ENCODE assay signal across 9 cellular contexts in genomic region chr5:170632985-170633234, GRCh38.
DNase-seq lines count a peak whose midpoint lies in the region; ATAC-seq, FAIRE-seq and TF ChIP-seq lines count a peak whose summit lies in the region.
"Had no signal": no experiment of that assay in that cellular context is flagged by ENCODE, and none has a peak within 500 bp of the region (broad histone marks: within the 10 kb centered on the region; RNA-seq: fewer than 3 reads in every experiment).

No MANE protein-coding gene starts in this region.

- peak; percentile 87 for FAIRE-seq in GM12891 (lab: Jason Lieb, UNC)
- FAIRE-seq: colon had no signal

- peaks cover 14 to 16% of the 10 kb centered on the region in 2 donors for H3K4me1 Mint-ChIP-seq in natural killer cell treated with Interleukin-12 subunit alpha and Interleukin-12 subunit beta and Interleukin-15 and Interleukin-18, amount 100 ng/mL, for 72 hours (ENCODE audit: low read depth in 2 of 2)

- peak; percentile 48 to 60 for ATAC-seq in natural killer cell treated with Interleukin-12 subunit alpha and Interleukin-12 subunit beta and Interleukin-15 and Interleukin-18, amount 100 ng/mL, for 72 hours
- ATAC-seq in HG02571 (IDR thresholded peaks at IDR 0.05; ENCODE audit: unreplicated experiment), result no peak

- no peak overlapping the region for H3K27ac Mint-ChIP-seq in natural killer cell treated with Interleukin-12 subunit alpha and Interleukin-12 subunit beta and Interleukin-15 and Interleukin-18, amount 100 ng/mL, for 72 hours

- DNase-seq in GM12891 (ENCODE audit: insufficient read length, low spot score), result peak; percentile 79
- DNase-seq in activated CD8-positive, alpha-beta memory T cell treated with anti-CD3 and anti-CD28 coated beads for 48 hours (ENCODE audit: low read depth in 2 of 3, low spot score in 2 of 3), result peak in 2 of 3 experiments; percentile 40 to 46
- DNase-seq in epithelial cell of proximal tubule (ENCODE audit: low read depth), result no peak
- no peak for DNase-seq in natural killer cell treated with Interleukin-12 subunit alpha and Interleukin-12 subunit beta and Interleukin-15 and Interleukin-18, amount 100 ng/mL, for 72 hours (ENCODE audit: low spot score)
- no peak for DNase-seq in NCI-H187 treated with DMSO at 0.1 percent for 48 hours (lab: John Stamatoyannopoulos, UW)

- H3K27me3 Mint-ChIP-seq in natural killer cell treated with Interleukin-12 subunit alpha and Interleukin-12 subunit beta and Interleukin-15 and Interleukin-18, amount 100 ng/mL, for 72 hours, result peaks cover 13 to 27% of the 10 kb centered on the region in 2 donors

- H3K27me3 ChIP-seq in HUES6 (ENCODE audit: control insufficient read depth, insufficient read depth, low read length) (no peaks in the 10 kb centered on the region), subcutaneous abdominal adipose tissue (ENCODE audit: control insufficient read depth in 5 of 5, insufficient read depth in 4 of 5, low read length in 5 of 5) (no peaks in the 10 kb centered on the region)

- H3K36me3 Mint-ChIP-seq in natural killer cell treated with Interleukin-12 subunit alpha and Interleukin-12 subunit beta and Interleukin-15 and Interleukin-18, amount 100 ng/mL, for 72 hours, result no peaks in the 10 kb centered on the region

- peak; percentile 97 for TF ChIP-seq CTCF in epithelial cell of proximal tubule (conservative IDR thresholded peaks at IDR 0.05; ENCODE audit: low read depth, low read length)

- peak overlapping the region; percentile 74 for H3K4me3 ChIP-seq in HUES6 (ENCODE audit: low read depth, low read length)
- H3K4me3 ChIP-seq in epithelial cell of proximal tubule (ENCODE audit: low read depth, low read length), result peak overlapping the region; percentile 53
- H3K4me3 ChIP-seq in subcutaneous abdominal adipose tissue (ENCODE audit: low read depth in 1 of 5, low read length in 5 of 5), result peak overlapping the region in 4 of 5 donors; percentile 41 to 52 (median 46)

- no peaks in the 10 kb centered on the region for H3K9me3 Mint-ChIP-seq in natural killer cell treated with Interleukin-12 subunit alpha and Interleukin-12 subunit beta and Interleukin-15 and Interleukin-18, amount 100 ng/mL, for 72 hours

- H3K27ac ChIP-seq in HUES6 (ENCODE audit: low read depth, low read length) (no peak overlapping the region), subcutaneous abdominal adipose tissue (ENCODE audit: low read depth, low read length) (peak overlapping the region; percentile 79)

- TF ChIP-seq POLR2A in GM12891 (IDR thresholded peaks at IDR 0.05; ENCODE audit: low read depth, low read length), result no peak

- H3K36me3 ChIP-seq in HUES6 (ENCODE audit: control insufficient read depth, insufficient read depth, low read length), result no peaks in the 10 kb centered on the region
- no peaks in the 10 kb centered on the region for H3K36me3 ChIP-seq in subcutaneous abdominal adipose tissue (ENCODE audit: control insufficient read depth in 5 of 5, insufficient read depth in 5 of 5, low read length in 5 of 5)

- H3K4me1 ChIP-seq in HUES6 (ENCODE audit: control insufficient read depth, insufficient read depth, low read length), result peaks cover 24% of the 10 kb centered on the region
- peaks cover 4 to 40% (median 37%) of the 10 kb centered on the region in 5 donors for H3K4me1 ChIP-seq in subcutaneous abdominal adipose tissue (ENCODE audit: control insufficient read depth in 5 of 5, insufficient read depth in 5 of 5, low read length in 5 of 5)

- peak overlapping the region; percentile 81 for H3K4me3 Mint-ChIP-seq in natural killer cell treated with Interleukin-12 subunit alpha and Interleukin-12 subunit beta and Interleukin-15 and Interleukin-18, amount 100 ng/mL, for 72 hours

- H3K9me3 ChIP-seq in HUES6 (ENCODE audit: control insufficient read depth, insufficient read depth, low read depth, low read length) (no peaks in the 10 kb centered on the region), subcutaneous abdominal adipose tissue (ENCODE audit: control insufficient read depth in 5 of 5, low read length in 5 of 5) (no peaks in the 10 kb centered on the region)

- H3K9ac ChIP-seq in HUES6 (ENCODE audit: low read length) (no peak overlapping the region), subcutaneous abdominal adipose tissue (ENCODE audit: low read length in 5 of 5) (peak overlapping the region in 3 of 5 donors; percentile 26 to 58 (median 45))

TF ChIP-seq in GM12891, 5 proteins besides CTCF, POLR2A, EP300 and RAD21:
- TF ChIP-seq TAF1 (IDR thresholded peaks at IDR 0.05; ENCODE audit: low read depth, low read length), result no peak
- no peak for TF ChIP-seq PAX5 (IDR thresholded peaks at IDR 0.05; ENCODE audit: insufficient read depth, low read length, severe bottlenecking)
- no peak for TF ChIP-seq POU2F2 (IDR thresholded peaks at IDR 0.05; ENCODE audit: low read depth, low read length)
- no peak for TF ChIP-seq SPI1 (IDR thresholded peaks at IDR 0.05; ENCODE audit: low read depth, low read length)
- TF ChIP-seq POLR2AphosphoS5 (IDR thresholded peaks at IDR 0.05; ENCODE audit: low read depth, low read length), result no peak
TF ChIP-seq in GM12891: peak in this region for 0.

Comparison
In these comparisons a context has a peak if more than half of its experiments do, and no peak if none do; other contexts are left out.
1. DNase-seq: peak in GM12891 (single experiment) and activated CD8-positive, alpha-beta memory T cell treated with anti-CD3 and anti-CD28 coated beads for 48 hours (2 of 3); none in epithelial cell of proximal tubule (single experiment), natural killer cell treated with Interleukin-12 subunit alpha and Interleukin-12 subunit beta and Interleukin-15 and Interleukin-18, amount 100 ng/mL, for 72 hours (single experiment) and NCI-H187 treated with DMSO at 0.1 percent for 48 hours (single experiment).
2. Peak in every context shown above with its lines, with median percentiles within 50 percentile points of each other: H3K4me3 ChIP-seq.